ENCODE assay signal across 1 cellular context in the genomic region with DNA sequence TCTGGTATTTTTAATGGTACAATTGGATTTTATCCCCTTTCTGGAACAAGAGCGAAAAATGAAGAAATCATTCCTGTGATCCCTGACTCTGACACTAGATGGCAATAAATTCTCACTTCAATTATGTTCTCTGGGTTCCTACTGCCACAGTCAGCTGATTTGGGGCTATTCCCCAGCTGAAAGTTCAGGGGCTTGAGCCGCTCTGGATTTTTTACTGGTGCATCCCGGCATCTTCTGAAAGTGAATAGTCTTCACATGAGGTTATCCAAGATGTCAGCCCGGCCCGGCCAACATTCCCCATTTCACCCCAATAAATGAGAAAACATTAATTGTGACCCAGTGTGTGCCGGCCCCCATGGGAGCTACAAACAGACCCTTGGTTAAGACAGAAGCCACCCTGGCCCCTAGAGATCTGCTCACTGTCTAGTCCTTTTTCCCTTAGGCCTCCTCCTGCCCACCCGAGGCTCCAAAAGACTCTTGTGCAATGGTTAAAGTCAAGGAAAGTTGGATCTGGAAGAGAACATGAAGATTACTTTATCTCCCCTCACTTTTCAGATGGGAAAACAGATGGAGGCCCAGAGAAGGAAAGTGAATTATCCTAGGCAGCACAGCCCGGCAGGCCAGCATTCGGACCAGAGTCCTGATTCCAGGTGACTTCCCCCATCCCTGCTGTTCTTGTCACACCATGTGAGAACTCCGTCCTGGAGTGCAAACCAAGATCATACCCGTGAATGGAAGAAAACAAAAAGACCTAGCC.
TF ChIP-seq lines count a peak whose summit lies in the region.

No MANE protein-coding gene starts in this region.

TF ChIP-seq in K562, 482 proteins besides CTCF, POLR2A, EP300 and RAD21 (continued from another document):
- TF ChIP-seq, protein P1, sequence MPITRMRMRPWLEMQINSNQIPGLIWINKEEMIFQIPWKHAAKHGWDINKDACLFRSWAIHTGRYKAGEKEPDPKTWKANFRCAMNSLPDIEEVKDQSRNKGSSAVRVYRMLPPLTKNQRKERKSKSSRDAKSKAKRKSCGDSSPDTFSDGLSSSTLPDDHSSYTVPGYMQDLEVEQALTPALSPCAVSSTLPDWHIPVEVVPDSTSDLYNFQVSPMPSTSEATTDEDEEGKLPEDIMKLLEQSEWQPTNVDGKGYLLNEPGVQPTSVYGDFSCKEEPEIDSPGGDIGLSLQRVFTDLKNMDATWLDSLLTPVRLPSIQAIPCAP (CRISPR knock-in tag; IDR thresholded peaks at IDR 0.05; ENCODE audit: borderline replicate concordance): no peak
- TF ChIP-seq, protein P2, sequence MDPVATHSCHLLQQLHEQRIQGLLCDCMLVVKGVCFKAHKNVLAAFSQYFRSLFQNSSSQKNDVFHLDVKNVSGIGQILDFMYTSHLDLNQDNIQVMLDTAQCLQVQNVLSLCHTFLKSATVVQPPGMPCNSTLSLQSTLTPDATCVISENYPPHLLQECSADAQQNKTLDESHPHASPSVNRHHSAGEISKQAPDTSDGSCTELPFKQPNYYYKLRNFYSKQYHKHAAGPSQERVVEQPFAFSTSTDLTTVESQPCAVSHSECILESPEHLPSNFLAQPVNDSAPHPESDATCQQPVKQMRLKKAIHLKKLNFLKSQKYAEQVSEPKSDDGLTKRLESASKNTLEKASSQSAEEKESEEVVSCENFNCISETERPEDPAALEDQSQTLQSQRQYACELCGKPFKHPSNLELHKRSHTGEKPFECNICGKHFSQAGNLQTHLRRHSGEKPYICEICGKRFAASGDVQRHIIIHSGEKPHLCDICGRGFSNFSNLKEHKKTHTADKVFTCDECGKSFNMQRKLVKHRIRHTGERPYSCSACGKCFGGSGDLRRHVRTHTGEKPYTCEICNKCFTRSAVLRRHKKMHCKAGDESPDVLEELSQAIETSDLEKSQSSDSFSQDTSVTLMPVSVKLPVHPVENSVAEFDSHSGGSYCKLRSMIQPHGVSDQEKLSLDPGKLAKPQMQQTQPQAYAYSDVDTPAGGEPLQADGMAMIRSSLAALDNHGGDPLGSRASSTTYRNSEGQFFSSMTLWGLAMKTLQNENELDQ (CRISPR knock-in tag; IDR thresholded peaks at IDR 0.05; ENCODE audit: borderline replicate concordance): no peak
- no peak for TF ChIP-seq YY1 (IDR thresholded peaks at IDR 0.05; ENCODE audit: borderline replicate concordance in 1 of 3, control insufficient read depth in 1 of 3, extremely low read depth in 1 of 3, insufficient read depth in 3 of 3, insufficient read length in 1 of 3, insufficient replicate concordance in 2 of 3, low read depth in 1 of 3, low read length in 2 of 3)
- TF ChIP-seq, protein P3, sequence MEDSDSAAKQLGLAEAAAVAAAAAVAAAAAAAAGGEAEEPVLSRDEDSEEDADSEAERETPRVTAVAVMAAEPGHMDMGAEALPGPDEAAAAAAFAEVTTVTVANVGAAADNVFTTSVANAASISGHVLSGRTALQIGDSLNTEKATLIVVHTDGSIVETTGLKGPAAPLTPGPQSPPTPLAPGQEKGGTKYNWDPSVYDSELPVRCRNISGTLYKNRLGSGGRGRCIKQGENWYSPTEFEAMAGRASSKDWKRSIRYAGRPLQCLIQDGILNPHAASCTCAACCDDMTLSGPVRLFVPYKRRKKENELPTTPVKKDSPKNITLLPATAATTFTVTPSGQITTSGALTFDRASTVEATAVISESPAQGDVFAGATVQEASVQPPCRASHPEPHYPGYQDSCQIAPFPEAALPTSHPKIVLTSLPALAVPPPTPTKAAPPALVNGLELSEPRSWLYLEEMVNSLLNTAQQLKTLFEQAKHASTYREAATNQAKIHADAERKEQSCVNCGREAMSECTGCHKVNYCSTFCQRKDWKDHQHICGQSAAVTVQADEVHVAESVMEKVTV (CRISPR knock-in tag; IDR thresholded peaks at IDR 0.05): 0 out of 2 replicates have a peak, but pooled peaks have one; percentile 50
- no peak for TF ChIP-seq PTRF (tag; IDR thresholded peaks at IDR 0.05)
- TF ChIP-seq DACH1 (IDR thresholded peaks at IDR 0.05; ENCODE audit: partially characterized antibody): peak; percentile 82
- peak; percentile 54; the same call in 1 of the 2 replicates for TF ChIP-seq SMC3 (conservative IDR thresholded peaks at IDR 0.05; ENCODE audit: insufficient read depth, low read depth, low read length)
- 0 out of 2 replicates have a peak, but pooled peaks have one; percentile 15 for TF ChIP-seq MAFK (IDR thresholded peaks at IDR 0.05; ENCODE audit: low read length)
- TF ChIP-seq CEBPG (CRISPR knock-in tag; IDR thresholded peaks at IDR 0.05): no peak
- TF ChIP-seq CEBPG (tag; conservative IDR thresholded peaks at IDR 0.05 in 1 of 2, IDR thresholded peaks at IDR 0.05 in 1 of 2): peak in 1 of 2 experiments; percentile 36; a peak in 1 of 4 replicates
- no peak for TF ChIP-seq ZNF561 (CRISPR knock-in tag; conservative IDR thresholded peaks at IDR 0.05)
- TF ChIP-seq XRCC3 (IDR thresholded peaks at IDR 0.05): no peak
- TF ChIP-seq, protein P4, sequence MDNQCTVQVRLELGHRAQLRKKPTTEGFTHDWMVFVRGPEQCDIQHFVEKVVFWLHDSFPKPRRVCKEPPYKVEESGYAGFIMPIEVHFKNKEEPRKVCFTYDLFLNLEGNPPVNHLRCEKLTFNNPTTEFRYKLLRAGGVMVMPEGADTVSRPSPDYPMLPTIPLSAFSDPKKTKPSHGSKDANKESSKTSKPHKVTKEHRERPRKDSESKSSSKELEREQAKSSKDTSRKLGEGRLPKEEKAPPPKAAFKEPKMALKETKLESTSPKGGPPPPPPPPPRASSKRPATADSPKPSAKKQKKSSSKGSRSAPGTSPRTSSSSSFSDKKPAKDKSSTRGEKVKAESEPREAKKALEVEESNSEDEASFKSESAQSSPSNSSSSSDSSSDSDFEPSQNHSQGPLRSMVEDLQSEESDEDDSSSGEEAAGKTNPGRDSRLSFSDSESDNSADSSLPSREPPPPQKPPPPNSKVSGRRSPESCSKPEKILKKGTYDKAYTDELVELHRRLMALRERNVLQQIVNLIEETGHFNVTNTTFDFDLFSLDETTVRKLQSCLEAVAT (IDR thresholded peaks at IDR 0.05): no peak
